In the genomic region with DNA sequence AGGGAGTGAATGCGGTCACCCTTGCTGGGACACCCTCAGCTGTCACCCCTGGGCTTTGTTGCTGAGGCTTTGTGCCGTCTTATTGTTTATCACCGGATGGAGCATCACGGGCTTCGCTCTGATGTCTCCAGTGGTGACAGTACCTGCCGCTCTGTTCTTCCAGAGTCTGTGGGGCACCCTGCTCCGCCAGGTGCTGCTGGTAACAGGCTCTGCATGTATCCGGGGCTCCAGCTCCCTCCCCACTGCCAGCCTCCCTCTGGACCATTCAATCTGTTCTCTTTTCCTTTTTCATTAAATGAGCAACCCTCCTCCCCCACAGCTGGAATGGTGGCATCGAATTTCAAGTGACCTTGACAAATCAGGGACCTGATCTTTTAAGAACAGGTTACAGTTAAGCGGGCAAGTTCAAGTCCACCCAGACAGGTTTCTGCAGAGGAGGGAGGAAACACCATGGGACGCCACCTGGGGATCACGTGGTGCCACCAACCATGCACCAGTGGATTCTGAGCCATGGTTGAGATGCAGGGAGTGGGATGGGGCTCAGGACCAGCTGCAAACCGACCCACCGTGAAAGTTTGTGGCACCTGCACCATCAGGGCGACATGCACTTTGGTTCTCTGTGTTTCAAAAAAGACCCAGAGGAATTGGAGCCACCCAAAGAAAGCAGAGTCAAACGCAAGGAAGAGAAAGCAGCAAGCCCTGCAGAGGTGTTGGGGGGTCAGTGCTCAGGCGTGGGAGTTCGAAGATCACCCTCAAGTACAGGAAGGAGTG, we compare ENCODE assay signal across 15 cellular contexts.
A peak's percentile ranks its signal among the peaks of the same experiment; 100 is the strongest.
DNase-seq lines count a peak whose midpoint lies in the region; ATAC-seq, FAIRE-seq and TF ChIP-seq lines count a peak whose summit lies in the region.
"Had no signal": no experiment of that assay in that cellular context is flagged by ENCODE, and none has a peak within 500 bp of the region (broad histone marks: within the 10 kb centered on the region; RNA-seq: fewer than 3 reads in every experiment).

No MANE protein-coding gene starts in this region.

- no peak overlapping the region for H2BK120ac ChIP-seq in H9 (ENCODE audit: low read depth, low read length, poor library complexity, severe bottlenecking)

- H3K9me3 Mint-ChIP-seq in H9 (no peaks in the 10 kb centered on the region), naive B cell (no peaks in the 10 kb centered on the region)

- H3K27me3 ChIP-seq in GM06990 (replicated peaks; ENCODE audit: control insufficient read depth, insufficient read depth, low read length) (no peaks in the 10 kb centered on the region), H9 (ENCODE audit: insufficient read depth, low read length) (no peaks in the 10 kb centered on the region), small intestine (ENCODE audit: control insufficient read depth in 2 of 2, insufficient read depth in 2 of 2, low read length in 2 of 2) (no peaks in the 10 kb centered on the region)
- H3K27me3 ChIP-seq: brain microvascular endothelial cell had no signal

- H2BK12ac ChIP-seq in H9 (ENCODE audit: insufficient read length, low read depth, low read length), result no peak overlapping the region

- no peak overlapping the region for H2BK5ac ChIP-seq in H9 (ENCODE audit: insufficient read length, low read length)

- no peak for FAIRE-seq in small intestine (lab: Jason Lieb, UNC)

- H3K4me3 Mint-ChIP-seq in H9 (peak overlapping the region in 1 of 2 experiments; percentile 29; a peak in 2 of 5 replicates), naive B cell (peak overlapping the region; percentile 42 to 87 (median 74))

- H3K27ac Mint-ChIP-seq in H9 (peak overlapping the region in 2 of 3 experiments; percentile 76 to 91; a peak in 6 of 7 replicates), naive B cell (peak overlapping the region; percentile 64 to 95 (median 93))

- TF ChIP-seq CTCF in GM06990 (IDR thresholded peaks at IDR 0.05; ENCODE audit: insufficient read depth, low read length, poor library complexity, severe bottlenecking) (no peak), H9 (conservative IDR thresholded peaks at IDR 0.05) (no peak)

- H3K36me3 Mint-ChIP-seq in H9 (ENCODE audit: insufficient read depth in 1 of 3, low read depth in 3 of 3) (peaks cover 26 to 81% (median 53%) of the 10 kb centered on the region in 3 experiments), naive B cell (peaks cover 5 to 9% of the 10 kb centered on the region in 2 donors)

- no peaks in the 10 kb centered on the region for H3K79me1 ChIP-seq in H9 (ENCODE audit: insufficient read depth, low read depth, low read length, poor library complexity, severe bottlenecking)

- WGBS in H9 (ENCODE audit: extremely low coverage, insufficient read length, low lambda C conversion rate), result no CpG with 5 or more reads among the region's 18 CpGs
- WGBS in small intestine, 3 donors, result 84 to 88% (median 85%) methylated on average over 18 of the region's 18 CpGs

- no peaks in the 10 kb centered on the region for H3K9me3 ChIP-seq in H9 (ENCODE audit: control insufficient read depth, low read depth, low read length)
- H3K9me3 ChIP-seq in small intestine (ENCODE audit: control insufficient read depth, low read depth), result no peaks in the 10 kb centered on the region

- H3K9ac ChIP-seq in H9 (ENCODE audit: extremely low read depth, insufficient read length, low read length), result no peak overlapping the region

- ATAC-seq in naive B cell (ENCODE audit: low read depth in 2 of 2) (peak; percentile 87 to 89), HG03521 (IDR thresholded peaks at IDR 0.05; ENCODE audit: unreplicated experiment) (no peak)

- H3K18ac ChIP-seq in H9 (ENCODE audit: insufficient read length, low read depth, low read length), result no peak overlapping the region

- no peak overlapping the region for H3K4ac ChIP-seq in H9 (ENCODE audit: low read depth, low read length)

- peak overlapping the region; percentile 1 for H3K4me2 ChIP-seq in H9 (ENCODE audit: insufficient read depth, insufficient read length, low read length)

- no peak overlapping the region for H4K91ac ChIP-seq in H9 (ENCODE audit: insufficient read length, low read depth, low read length)

- no peaks in the 10 kb centered on the region for H3K23me2 ChIP-seq in H9 (ENCODE audit: insufficient read length, low read depth, low read length, poor library complexity, severe bottlenecking)

- DNase-seq in GM06990 (ENCODE audit: extremely low read depth, insufficient read length) (peak; percentile 44), H9 (peak; percentile 57), naive B cell (peak; percentile 77), COR-L47 (lab: John Stamatoyannopoulos, UW) (no peak), small intestine (no peak)
- DNase-seq: activated CD4-positive, alpha-beta T cell treated with anti-CD3 and anti-CD28 coated beads, Interleukin-2, amount 50 U/mL, for 48 hours; activated gamma-delta T cell; brain microvascular endothelial cell; foreskin melanocyte; kidney glomerular epithelial cell; NCI-H146; NCI-H774; stimulated activated CD4-positive, alpha-beta T cell treated with anti-CD3 and anti-CD28 coated beads, Interleukin-2, amount 100 ng/mL, for 48 hours had no signal

- H2AFZ ChIP-seq in H9 (ENCODE audit: low read length), result no peak overlapping the region

- no peaks in the 10 kb centered on the region for H4K20me1 ChIP-seq in H9 (ENCODE audit: control insufficient read depth, insufficient read depth, insufficient read length)

- H3K14ac ChIP-seq in H9 (ENCODE audit: insufficient read depth, low read length), result no peak overlapping the region

- H4K5ac ChIP-seq in H9 (ENCODE audit: insufficient read length, low read depth, low read length), result no peak overlapping the region

- H2BK20ac ChIP-seq in H9 (ENCODE audit: low read depth, low read length, poor library complexity, severe bottlenecking), result no peak overlapping the region

- H3K36me3 ChIP-seq in GM06990 (ENCODE audit: control insufficient read depth, insufficient read depth, low read length), result peaks cover 22% of the 10 kb centered on the region
- peaks cover 0 to 19% of the 10 kb centered on the region in 2 donors for H3K36me3 ChIP-seq in small intestine (ENCODE audit: control insufficient read depth in 2 of 2, insufficient read depth in 2 of 2, low read length in 2 of 2)

- no peak overlapping the region for H3T11ph ChIP-seq in H9 (ENCODE audit: low read length)

- no peak overlapping the region for H3K27ac ChIP-seq in H9 (ENCODE audit: insufficient read length, low read depth, low read length)
- peak overlapping the region; percentile 32 for H3K27ac ChIP-seq in angular gyrus (ENCODE audit: low read depth, low read length)
- no peak overlapping the region for H3K27ac ChIP-seq in small intestine (ENCODE audit: low read depth in 1 of 2, low read length in 1 of 2)
- H3K27ac ChIP-seq: brain microvascular endothelial cell had no signal

- H3K4me1 ChIP-seq in H9 (ENCODE audit: insufficient read depth, low read length), result peaks cover 8% of the 10 kb centered on the region; the same call in 1 of the 2 replicates
- no peaks in the 10 kb centered on the region for H3K4me1 ChIP-seq in small intestine (ENCODE audit: control insufficient read depth in 2 of 2, insufficient read depth in 1 of 2, low read depth in 1 of 2, low read length in 1 of 2)

- no peak overlapping the region for H4K8ac ChIP-seq in H9 (replicated peaks; ENCODE audit: insufficient read length, low read depth, low read length)

- H2BK15ac ChIP-seq in H9 (ENCODE audit: low read depth, low read length), result no peak overlapping the region

- H3K4me1 Mint-ChIP-seq in H9 (peaks cover 40 to 44% of the 10 kb centered on the region in 2 experiments), naive B cell (peaks cover 36 to 46% (median 42%) of the 10 kb centered on the region in 3 donors)

- H3K56ac ChIP-seq in H9 (ENCODE audit: insufficient read length, low read depth, low read length), result no peak overlapping the region

- no peak overlapping the region for H2AK5ac ChIP-seq in H9 (ENCODE audit: insufficient read length, low read length)

- no peak overlapping the region for H3K23ac ChIP-seq in H9 (ENCODE audit: insufficient read length, low read depth, low read length)

- no peaks in the 10 kb centered on the region for H3K79me2 ChIP-seq in H9 (ENCODE audit: insufficient read depth, low read length)

- H3K4me3 ChIP-seq in GM06990 (replicated peaks; ENCODE audit: low read depth, low read length) (no peak overlapping the region), small intestine (ENCODE audit: low read depth in 1 of 2, low read length in 2 of 2) (no peak overlapping the region)

- H3K27me3 Mint-ChIP-seq in H9 (ENCODE audit: low read depth) (no peaks in the 10 kb centered on the region), naive B cell (no peaks in the 10 kb centered on the region)

Comparison
In these comparisons a context has a peak if more than half of its experiments do, and no peak if none do; other contexts are left out.
1. DNase-seq: peak in GM06990 (single experiment), H9 (single experiment) and naive B cell (single experiment); none in COR-L47 (single experiment) and small intestine (single experiment).